Comparison of ENCODE assay signal across 23 cellular contexts in the genomic region with DNA sequence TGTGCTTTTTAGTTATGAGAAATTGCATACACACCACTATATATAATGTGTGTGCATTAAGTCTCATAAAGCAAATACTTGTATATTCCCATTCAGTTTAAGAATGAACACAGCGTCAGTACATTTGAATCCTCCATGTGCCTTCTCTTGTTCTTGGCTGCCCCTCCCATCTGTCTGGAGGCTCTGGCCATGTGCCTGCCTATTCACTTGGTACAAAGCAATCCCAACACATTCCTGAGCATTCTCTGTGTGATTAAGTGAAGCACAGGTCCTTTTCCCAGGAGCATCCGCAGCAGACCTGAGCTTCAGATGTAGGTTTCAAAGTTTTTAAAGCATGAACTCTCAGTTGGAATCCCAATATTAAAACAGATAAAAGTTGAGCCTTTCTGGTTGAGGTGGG. TPM values are rescaled to one million over a fixed set of nuclear protein-coding genes. Genes with fewer than 3 reads are reported as not detected.
DNase-seq lines count a peak whose midpoint lies in the region; FAIRE-seq and TF ChIP-seq lines count a peak whose summit lies in the region.
"Had no signal": no experiment of that assay in that cellular context is flagged by ENCODE, and none has a peak within 500 bp of the region (broad histone marks: within the 10 kb centered on the region; RNA-seq: fewer than 3 reads in every experiment).

No MANE protein-coding gene starts in this region.

- H3K27me3 Mint-ChIP-seq in MCF 10A (ENCODE audit: insufficient read depth, unreplicated experiment), result no peaks in the 10 kb centered on the region
- H3K27me3 Mint-ChIP-seq: activated naive CD4-positive, alpha-beta T cell treated with anti-CD3 and anti-CD28 coated beads, Interleukin-2, amount 10 ng/mL, durations not matched to agents 7 days and 5 days had no signal

- H2AK5ac ChIP-seq in H1 (ENCODE audit: low read depth, low read length) (no peak overlapping the region; the same call in 1 of the 2 replicates), mesenchymal stem cell (ENCODE audit: low read length, severe bottlenecking) (peak overlapping the region; percentile 30)

- H2BK20ac ChIP-seq in H1 (ENCODE audit: low read length), result no peak overlapping the region

- WGBS in H1 (ENCODE audit: extremely low coverage in 1 of 2, insufficient coverage in 1 of 2, insufficient read length in 1 of 2, insufficient replicate concordance in 2 of 2, low coverage in 1 of 2, low lambda C conversion rate in 2 of 2, missing lambda C conversion rate in 1 of 2), 2 experiments, result 93% methylated on average over 2 of the region's 2 CpGs; no CpG with 5 or more reads in 1 of the 2 experiments
- WGBS in mesenchymal stem cell, result 97% methylated on average over 2 of the region's 2 CpGs

- H3K9me3 Mint-ChIP-seq in MCF 10A (ENCODE audit: unreplicated experiment), result no peaks in the 10 kb centered on the region
- H3K9me3 Mint-ChIP-seq: activated naive CD4-positive, alpha-beta T cell treated with anti-CD3 and anti-CD28 coated beads, Interleukin-2, amount 10 ng/mL, durations not matched to agents 7 days and 5 days; activated T-cell treated with anti-CD3 and anti-CD28 coated beads, Interleukin-2, amount 50 U/mL, for 4 hours had no signal

- H3K56ac ChIP-seq in H1 (replicated peaks; ENCODE audit: insufficient read length, low read depth, low read length), result no peak overlapping the region

- no peak for TF ChIP-seq POLR2A in H1 (IDR thresholded peaks at IDR 0.05; ENCODE audit: control extremely low read depth in 1 of 2, low read depth in 2 of 2, low read length in 2 of 2)

- no peak overlapping the region for H3K4me3 Mint-ChIP-seq in MCF 10A (ENCODE audit: unreplicated experiment)
- H3K4me3 Mint-ChIP-seq: activated naive CD4-positive, alpha-beta T cell treated with anti-CD3 and anti-CD28 coated beads, Interleukin-2, amount 10 ng/mL, durations not matched to agents 7 days and 5 days; activated T-cell treated with anti-CD3 and anti-CD28 coated beads, Interleukin-2, amount 50 U/mL, for 4 hours had no signal

- no peak overlapping the region for H2BK5ac ChIP-seq in H1 (ENCODE audit: low read depth, low read length)
- no peak overlapping the region for H2BK5ac ChIP-seq in mesenchymal stem cell (ENCODE audit: low read depth, low read length, poor library complexity, severe bottlenecking)

- no peak for TF ChIP-seq EP300 in H1 (IDR thresholded peaks at IDR 0.05; ENCODE audit: borderline replicate concordance in 1 of 2, low read depth in 2 of 2, low read length in 2 of 2)

- no peak for TF ChIP-seq RAD21 in H1 (IDR thresholded peaks at IDR 0.05 in 1 of 2, conservative IDR thresholded peaks at IDR 0.05 in 1 of 2; ENCODE audit: low read depth in 2 of 2, low read length in 2 of 2)

- H4K8ac ChIP-seq in H1 (ENCODE audit: extremely low read depth, insufficient read depth, low read length) (no peak overlapping the region), mesenchymal stem cell (ENCODE audit: low read length) (no peak overlapping the region)

- H3K79me1 ChIP-seq in H1 (ENCODE audit: low read depth, low read length), result no peaks in the 10 kb centered on the region
- peaks cover 2% of the 10 kb centered on the region for H3K79me1 ChIP-seq in mesenchymal stem cell (replicated peaks; ENCODE audit: low read length, poor library complexity, severe bottlenecking)

- no peaks in the 10 kb centered on the region for H3K79me2 ChIP-seq in H1 (ENCODE audit: control insufficient read depth in 1 of 2, insufficient read depth in 2 of 2, low read length in 2 of 2)

- no peak overlapping the region for H3K27ac ChIP-seq in H1 (ENCODE audit: low read depth, low read length)
- no peak overlapping the region for H3K27ac ChIP-seq in mesenchymal stem cell (ENCODE audit: low read length, poor library complexity, severe bottlenecking)
- H3K27ac ChIP-seq: lower lobe of right lung, Peyer's patch had no signal

- H3K14ac ChIP-seq in H1 (ENCODE audit: insufficient read length) (no peak overlapping the region), mesenchymal stem cell (ENCODE audit: low read length in 2 of 2) (no peak overlapping the region)

- H3K36me3 ChIP-seq in H1 (ENCODE audit: control insufficient read depth in 2 of 4, insufficient read depth in 4 of 4, low read length in 3 of 4) (0 out of 8 replicates have a peak, but pooled peaks cover 0 to 3% (median 0%) of the 10 kb centered on the region in 4 experiments), mesenchymal stem cell (ENCODE audit: control insufficient read depth in 1 of 2, insufficient read depth in 2 of 2, low read depth in 1 of 2, low read length in 2 of 2) (peaks cover 0 to 24% of the 10 kb centered on the region in 2 experiments)
- H3K36me3 ChIP-seq: Peyer's patch had no signal

- no peak overlapping the region for H3K4me3 ChIP-seq in H1 (ENCODE audit: extremely low read depth in 1 of 4, insufficient read depth in 2 of 4, low read depth in 3 of 4, low read length in 4 of 4)
- H3K4me3 ChIP-seq in mesenchymal stem cell (ENCODE audit: insufficient read depth in 1 of 2, low read depth in 1 of 2, low read length in 2 of 2), result no peak overlapping the region
- H3K4me3 ChIP-seq: lower lobe of right lung, Peyer's patch had no signal

- H2AFZ ChIP-seq in H1 (ENCODE audit: low read length) (no peak overlapping the region), mesenchymal stem cell (ENCODE audit: low read depth, low read length) (no peak overlapping the region)

- H3K4me1 Mint-ChIP-seq in MCF 10A (ENCODE audit: insufficient read depth, unreplicated experiment), result peaks cover 17% of the 10 kb centered on the region
- H3K4me1 Mint-ChIP-seq: activated naive CD4-positive, alpha-beta T cell treated with anti-CD3 and anti-CD28 coated beads, Interleukin-2, amount 10 ng/mL, durations not matched to agents 7 days and 5 days had no signal

- H3K23ac ChIP-seq in H1 (ENCODE audit: insufficient read length) (no peak overlapping the region), mesenchymal stem cell (ENCODE audit: low read length in 2 of 2) (no peak overlapping the region)

- H3K4ac ChIP-seq in H1 (replicated peaks; ENCODE audit: insufficient read length, low read depth, low read length) (no peak overlapping the region), mesenchymal stem cell (ENCODE audit: low read depth in 1 of 2, low read length in 2 of 2) (no peak overlapping the region)

- no peak overlapping the region for H4K5ac ChIP-seq in H1 (ENCODE audit: insufficient read length, low read depth, low read length)

- H2BK15ac ChIP-seq in H1 (ENCODE audit: low read length) (no peak overlapping the region), mesenchymal stem cell (ENCODE audit: low read depth, poor library complexity, severe bottlenecking) (no peak overlapping the region)

- POLR2A ChIA-PET in H1 (lab: Charles Lee; ENCODE audit: partially characterized antibody), result no interaction called here
- POLR2A ChIA-PET in MCF 10A (lab: Yijun Ruan, JAX), result no interaction called here

- H4K91ac ChIP-seq in H1 (replicated peaks; ENCODE audit: insufficient read length, low read length) (no peak overlapping the region), mesenchymal stem cell (ENCODE audit: low read length) (no peak overlapping the region)

- H2BK12ac ChIP-seq in H1 (ENCODE audit: low read depth, low read length) (no peak overlapping the region), mesenchymal stem cell (ENCODE audit: low read length in 2 of 2) (no peak overlapping the region)

- peaks cover 0 to 5% (median 0%) of the 10 kb centered on the region in 4 experiments; a peak in 1 of 7 replicates for H3K4me1 ChIP-seq in H1 (replicated peaks in 1 of 4; ENCODE audit: control insufficient read depth in 3 of 4, insufficient read depth in 4 of 4, low read length in 3 of 4)
- H3K4me1 ChIP-seq in mesenchymal stem cell (ENCODE audit: control insufficient read depth, insufficient read depth, low read depth, low read length), result peaks cover 5% of the 10 kb centered on the region
- H3K4me1 ChIP-seq: lower lobe of right lung, Peyer's patch had no signal

- H3K27ac Mint-ChIP-seq in MCF 10A (ENCODE audit: low read depth, unreplicated experiment), result no peak overlapping the region
- H3K27ac Mint-ChIP-seq: activated naive CD4-positive, alpha-beta T cell treated with anti-CD3 and anti-CD28 coated beads, Interleukin-2, amount 10 ng/mL, durations not matched to agents 7 days and 5 days had no signal

- FAIRE-seq in H1 (lab: Jason Lieb, UNC), result no peak
- FAIRE-seq: GM19239 had no signal

- no peaks in the 10 kb centered on the region for H3K27me3 ChIP-seq in H1 (replicated peaks in 1 of 4; ENCODE audit: control insufficient read depth in 3 of 4, extremely low read depth in 1 of 4, insufficient read depth in 3 of 4, low read length in 3 of 4)
- H3K27me3 ChIP-seq in mesenchymal stem cell (ENCODE audit: control insufficient read depth in 1 of 2, insufficient read depth in 1 of 2, low read length in 2 of 2), result no peaks in the 10 kb centered on the region
- H3K27me3 ChIP-seq: Peyer's patch had no signal

- H4K20me1 ChIP-seq in H1 (replicated peaks in 1 of 2; ENCODE audit: control insufficient read depth in 1 of 2, insufficient read depth in 2 of 2, low read length in 2 of 2), result no peaks in the 10 kb centered on the region

- in situ Hi-C loops in ACHN (cut with HindIII; ENCODE audit: low pct_ligation_motif_present, low pct_unique_long_range_greater_than_20kb, low sequenced_read_pairs), result no loop called here

- DNase-seq in ACHN (peak; percentile 87), NCI-H226 (peak; percentile 40), H1 (ENCODE audit: low read depth in 1 of 2, low spot score in 2 of 2) (no peak), mesenchymal stem cell (no peak), MCF 10A (ENCODE audit: unreplicated experiment) (no peak), NCI-H1436 treated with DMSO at 0.1 percent for 48 hours (lab: John Stamatoyannopoulos, UW) (no peak)
- no peak for DNase-seq in activated CD4-positive, alpha-beta T cell treated with anti-CD3 and anti-CD28 coated beads for 1 hour
- DNase-seq in stimulated activated CD4-positive, alpha-beta T cell treated with anti-CD3 and anti-CD28 coated beads, Interleukin-12 subunit alpha, Interleukin-12 subunit beta, amount 100 ng/mL, for 4 hours, result no peak
- DNase-seq: activated CD8-positive, alpha-beta memory T cell treated with anti-CD3 and anti-CD28 coated beads for 24 hours; activated naive CD4-positive, alpha-beta T cell treated with anti-CD3 and anti-CD28 coated beads, Interleukin-2, amount 10 ng/mL, durations not matched to agents 7 days and 5 days; activated T-cell treated with anti-CD3 and anti-CD28 coated beads, Interleukin-2, amount 50 U/mL, for 4 hours; anterior cingulate cortex; DMS 273 treated with DMSO at 0.1 percent for 48 hours; effector memory CD4-positive, alpha-beta T cell; head of caudate nucleus; lower lobe of right lung; NCI-H1092 treated with DMSO at 0.1 percent for 48 hours; NCI-H2081 treated with DMSO at 0.1 percent for 48 hours; NCI-H510A; Peyer's patch; stimulated activated CD4-positive, alpha-beta T cell treated with anti-CD3 and anti-CD28 coated beads, Interleukin-15, amount 100 ng/mL, for 24 hours; T1000 had no signal

- BruUV-seq in MCF 10A (replicated peaks; lab: Mats Ljungman, UMichigan), result no TSS peak

- H3K18ac ChIP-seq in H1 (ENCODE audit: extremely low read depth, low read length), result no peak overlapping the region
- no peak overlapping the region for H3K18ac ChIP-seq in mesenchymal stem cell (ENCODE audit: low read depth in 1 of 2, low read length in 2 of 2)

- H2BK120ac ChIP-seq in H1 (replicated peaks; ENCODE audit: low read depth, low read length) (no peak overlapping the region), mesenchymal stem cell (ENCODE audit: low read depth, low read length) (no peak overlapping the region)

- TF ChIP-seq CTCF in H1 (IDR thresholded peaks at IDR 0.05; ENCODE audit: control extremely low read depth in 1 of 3, insufficient read depth in 1 of 3, low read depth in 1 of 3, low read length in 3 of 3) (no peak), MCF 10A (IDR thresholded peaks at IDR 0.05; ENCODE audit: unreplicated experiment) (no peak)

- intact Hi-C loops in MCF 10A (cut with micrococcal nuclease), result no loop called here

- H3K36me3 Mint-ChIP-seq in MCF 10A (ENCODE audit: insufficient read depth, unreplicated experiment), result peaks cover 27% of the 10 kb centered on the region

- H3K9me3 ChIP-seq in H1 (ENCODE audit: insufficient read depth in 2 of 2, low read depth in 1 of 2, low read length in 1 of 2), result no peaks in the 10 kb centered on the region
- no peaks in the 10 kb centered on the region for H3K9me3 ChIP-seq in mesenchymal stem cell (ENCODE audit: control insufficient read depth, low read length)
- H3K9me3 ChIP-seq: lower lobe of right lung, Peyer's patch had no signal

- no peak overlapping the region for H3K4me2 ChIP-seq in H1 (ENCODE audit: insufficient read depth in 1 of 2, low read depth in 2 of 2, low read length in 2 of 2)
- no peak overlapping the region for H3K4me2 ChIP-seq in mesenchymal stem cell (ENCODE audit: low read length, poor library complexity, severe bottlenecking)

- H3K9ac ChIP-seq in H1 (replicated peaks in 1 of 4; ENCODE audit: extremely low read depth in 1 of 4, low read depth in 3 of 4, low read length in 3 of 4) (no peak overlapping the region), mesenchymal stem cell (ENCODE audit: low read length) (no peak overlapping the region)

- CTCF ChIA-PET in H1 (lab: Charles Lee; ENCODE audit: partially characterized antibody), result interaction anchor here (1.2 to 1.7 kb wide), 2 partner anchors 9 to 14 kb away, joined by 3 to 4 read pairs; no protein-coding TSS in a partner anchor
- CTCF ChIA-PET in MCF 10A (lab: Yijun Ruan, JAX), result interaction anchor here (1.9 kb wide), 1 partner anchor 503 kb away, joined by 6 read pairs; no protein-coding TSS in a partner anchor

- no peaks in the 10 kb centered on the region for H3K23me2 ChIP-seq in H1 (ENCODE audit: low read depth, low read length)

RNA-seq across cellular contexts. Expression of gene POLR3B, which starts 58.7 kb away (rescaled TPM):
- total RNA-seq in H1 (2021; fragmentation: NEBNext Ultra II Directional; extraction: Animal tissue kit (Norgen Biotek cat#: 25700)), result 13.0 and 13.2 TPM in 2 replicates
- 4.2 and 5.0 TPM in 2 replicates for polyA plus RNA-seq in H1 (2011; rRNA removed)
- polyA plus RNA-seq in H1 (2011; cell fraction: cytosol; rRNA removed), result 6.2 TPM
- 3.6 TPM for polyA plus RNA-seq in H1 (2011; cell fraction: nucleus; rRNA removed)
- 6.6 to 9.9 TPM (median 6.7 TPM) in 4 replicates for polyA plus RNA-seq in H1 (2012, experiment 1 of 2)
- polyA plus RNA-seq in H1 (2012, experiment 2 of 2), result 0.42 TPM
- polyA plus RNA-seq in H1 (2013, experiment 1 of 2), result 6.1 TPM
- polyA plus RNA-seq in H1 (2013, experiment 2 of 2), result 5.6 TPM
- polyA minus RNA-seq in H1 (2011; rRNA and poly(A)+ RNA removed), result 12.2 and 15.0 TPM in 2 replicates
- 9.0 TPM for polyA minus RNA-seq in H1 (2011; cell fraction: cytosol; rRNA and poly(A)+ RNA removed)
- 11.7 TPM for polyA minus RNA-seq in H1 (2011; cell fraction: nucleus; rRNA and poly(A)+ RNA removed)
- 5.9 TPM for polyA plus RNA-seq in mesenchymal stem cell (2013, experiment 1 of 2)
- 6.1 TPM for polyA plus RNA-seq in mesenchymal stem cell (2013, experiment 2 of 2)
- 11.1 and 15.7 TPM in 2 replicates for total RNA-seq in MCF 10A (2022)

Comparison
In these comparisons a context has a peak if more than half of its experiments do, and no peak if none do; other contexts are left out.
1. DNase-seq: peak in ACHN (single experiment) and NCI-H226 (single experiment); none in H1 (0 of 2), mesenchymal stem cell (single experiment), activated CD4-positive, alpha-beta T cell treated with anti-CD3 and anti-CD28 coated beads for 1 hour (single experiment), MCF 10A (single experiment), stimulated activated CD4-positive, alpha-beta T cell treated with anti-CD3 and anti-CD28 coated beads, Interleukin-12 subunit alpha, Interleukin-12 subunit beta, amount 100 ng/mL, for 4 hours (single experiment) and NCI-H1436 treated with DMSO at 0.1 percent for 48 hours (single experiment).